Comparison of ENCODE assay signal across 20 cellular contexts in the genomic region with DNA sequence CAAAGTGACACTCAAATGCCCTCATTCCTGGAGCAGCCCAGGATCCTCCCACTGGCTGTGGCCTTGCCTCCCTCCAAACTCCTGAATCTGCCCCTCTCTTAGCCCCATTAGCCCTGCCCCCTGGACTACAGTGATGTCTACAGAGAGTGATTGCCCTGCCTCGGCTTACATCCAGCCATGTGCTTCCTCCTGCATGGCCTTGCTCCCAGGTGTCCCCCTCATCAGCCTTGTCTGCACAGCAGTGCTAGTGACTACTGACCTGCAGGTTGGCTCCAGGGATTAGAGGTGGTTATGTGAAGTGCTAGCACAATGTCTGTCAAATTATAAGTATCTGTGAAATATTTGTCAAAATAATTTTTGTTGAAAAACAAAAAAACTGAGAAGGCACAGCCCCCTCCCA.
"Had no signal": no experiment of that assay in that cellular context is flagged by ENCODE, and none has a peak within 500 bp of the region (broad histone marks: within the 10 kb centered on the region; RNA-seq: fewer than 3 reads in every experiment).

No MANE protein-coding gene starts in this region.

- ATAC-seq: left lobe of liver, natural killer cell had no signal

- H3K36me3 ChIP-seq: esophagus squamous epithelium, suprapubic skin, thyroid gland, upper lobe of left lung, uterus had no signal

- H3K4me1 Mint-ChIP-seq: mesothelial cell of epicardium, natural killer cell had no signal

- H3K4me1 ChIP-seq: esophagus squamous epithelium, suprapubic skin, upper lobe of left lung, uterus had no signal

- H3K36me3 Mint-ChIP-seq: mesothelial cell of epicardium, natural killer cell had no signal

- H3K4me3 ChIP-seq: dorsolateral prefrontal cortex, esophagus squamous epithelium, hepatocyte, suprapubic skin, thyroid gland, upper lobe of left lung, uterus had no signal

- H3K79me2 ChIP-seq: hepatocyte had no signal

- H3K27ac ChIP-seq: dorsolateral prefrontal cortex, esophagus squamous epithelium, hepatocyte, suprapubic skin, thyroid gland, upper lobe of left lung, uterus had no signal

- H3K27me3 ChIP-seq: dorsolateral prefrontal cortex, esophagus squamous epithelium, hepatocyte, thyroid gland, upper lobe of left lung, uterus had no signal

- H3K27ac Mint-ChIP-seq: mesothelial cell of epicardium, natural killer cell had no signal

- H3K4me2 ChIP-seq: hepatocyte had no signal

- H3K9me3 Mint-ChIP-seq: natural killer cell, neural crest cell had no signal

- H2AFZ ChIP-seq: hepatocyte had no signal

- H3K4me3 Mint-ChIP-seq: mesothelial cell of epicardium, natural killer cell, neural crest cell had no signal

- DNase-seq: cortex of kidney; dorsolateral prefrontal cortex; effector CD8-positive, alpha-beta T cell; esophagus squamous epithelium; foreskin fibroblast; kidney glomerular epithelial cell; natural killer cell; posterior cingulate gyrus; small intestine; stimulated activated CD4-positive, alpha-beta T cell treated with anti-CD3 and anti-CD28 coated beads, Interleukin-12 subunit alpha, Interleukin-12 subunit beta, amount 100 ng/mL, for 4 hours; stimulated activated CD4-positive, alpha-beta T cell treated with anti-CD3 and anti-CD28 coated beads, Interleukin-2, amount 100 ng/mL, for 48 hours; stimulated activated naive CD4-positive, alpha-beta T cell treated with Interleukin-2 at 50 U/mL for 16 hours; upper lobe of left lung; uterus had no signal
